ENCODE assay signal across 1 cellular context in the genomic region with DNA sequence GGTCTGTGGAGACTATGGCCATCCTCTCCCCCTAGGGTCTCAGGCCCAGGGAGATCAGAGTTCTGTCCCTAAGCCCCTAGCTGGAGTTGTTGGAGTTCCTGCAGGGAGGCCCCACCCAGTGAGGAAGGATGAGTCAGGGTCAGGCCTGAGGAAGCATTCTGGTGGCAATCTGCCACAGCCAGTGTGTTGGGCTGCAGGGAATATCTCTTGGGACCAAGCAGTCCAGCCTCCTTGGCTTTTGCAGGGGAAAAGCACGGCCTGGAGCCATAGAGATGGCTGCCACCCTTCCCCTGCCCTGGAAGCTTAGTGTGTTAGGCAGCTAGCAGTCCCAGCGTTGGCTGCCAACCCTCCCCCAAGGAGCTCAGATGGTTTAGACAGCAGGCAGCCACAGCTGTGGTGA.
TF ChIP-seq lines count a peak whose summit lies in the region.

No MANE protein-coding gene starts in this region.

TF ChIP-seq in GM23338, 12 proteins besides CTCF, POLR2A, EP300 and RAD21 (continued from another document):
- TF ChIP-seq, protein P1, sequence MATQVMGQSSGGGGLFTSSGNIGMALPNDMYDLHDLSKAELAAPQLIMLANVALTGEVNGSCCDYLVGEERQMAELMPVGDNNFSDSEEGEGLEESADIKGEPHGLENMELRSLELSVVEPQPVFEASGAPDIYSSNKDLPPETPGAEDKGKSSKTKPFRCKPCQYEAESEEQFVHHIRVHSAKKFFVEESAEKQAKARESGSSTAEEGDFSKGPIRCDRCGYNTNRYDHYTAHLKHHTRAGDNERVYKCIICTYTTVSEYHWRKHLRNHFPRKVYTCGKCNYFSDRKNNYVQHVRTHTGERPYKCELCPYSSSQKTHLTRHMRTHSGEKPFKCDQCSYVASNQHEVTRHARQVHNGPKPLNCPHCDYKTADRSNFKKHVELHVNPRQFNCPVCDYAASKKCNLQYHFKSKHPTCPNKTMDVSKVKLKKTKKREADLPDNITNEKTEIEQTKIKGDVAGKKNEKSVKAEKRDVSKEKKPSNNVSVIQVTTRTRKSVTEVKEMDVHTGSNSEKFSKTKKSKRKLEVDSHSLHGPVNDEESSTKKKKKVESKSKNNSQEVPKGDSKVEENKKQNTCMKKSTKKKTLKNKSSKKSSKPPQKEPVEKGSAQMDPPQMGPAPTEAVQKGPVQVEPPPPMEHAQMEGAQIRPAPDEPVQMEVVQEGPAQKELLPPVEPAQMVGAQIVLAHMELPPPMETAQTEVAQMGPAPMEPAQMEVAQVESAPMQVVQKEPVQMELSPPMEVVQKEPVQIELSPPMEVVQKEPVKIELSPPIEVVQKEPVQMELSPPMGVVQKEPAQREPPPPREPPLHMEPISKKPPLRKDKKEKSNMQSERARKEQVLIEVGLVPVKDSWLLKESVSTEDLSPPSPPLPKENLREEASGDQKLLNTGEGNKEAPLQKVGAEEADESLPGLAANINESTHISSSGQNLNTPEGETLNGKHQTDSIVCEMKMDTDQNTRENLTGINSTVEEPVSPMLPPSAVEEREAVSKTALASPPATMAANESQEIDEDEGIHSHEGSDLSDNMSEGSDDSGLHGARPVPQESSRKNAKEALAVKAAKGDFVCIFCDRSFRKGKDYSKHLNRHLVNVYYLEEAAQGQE (IDR thresholded peaks at IDR 0.05; ENCODE audit: unreplicated experiment) = no peak
- TF ChIP-seq, protein P2, sequence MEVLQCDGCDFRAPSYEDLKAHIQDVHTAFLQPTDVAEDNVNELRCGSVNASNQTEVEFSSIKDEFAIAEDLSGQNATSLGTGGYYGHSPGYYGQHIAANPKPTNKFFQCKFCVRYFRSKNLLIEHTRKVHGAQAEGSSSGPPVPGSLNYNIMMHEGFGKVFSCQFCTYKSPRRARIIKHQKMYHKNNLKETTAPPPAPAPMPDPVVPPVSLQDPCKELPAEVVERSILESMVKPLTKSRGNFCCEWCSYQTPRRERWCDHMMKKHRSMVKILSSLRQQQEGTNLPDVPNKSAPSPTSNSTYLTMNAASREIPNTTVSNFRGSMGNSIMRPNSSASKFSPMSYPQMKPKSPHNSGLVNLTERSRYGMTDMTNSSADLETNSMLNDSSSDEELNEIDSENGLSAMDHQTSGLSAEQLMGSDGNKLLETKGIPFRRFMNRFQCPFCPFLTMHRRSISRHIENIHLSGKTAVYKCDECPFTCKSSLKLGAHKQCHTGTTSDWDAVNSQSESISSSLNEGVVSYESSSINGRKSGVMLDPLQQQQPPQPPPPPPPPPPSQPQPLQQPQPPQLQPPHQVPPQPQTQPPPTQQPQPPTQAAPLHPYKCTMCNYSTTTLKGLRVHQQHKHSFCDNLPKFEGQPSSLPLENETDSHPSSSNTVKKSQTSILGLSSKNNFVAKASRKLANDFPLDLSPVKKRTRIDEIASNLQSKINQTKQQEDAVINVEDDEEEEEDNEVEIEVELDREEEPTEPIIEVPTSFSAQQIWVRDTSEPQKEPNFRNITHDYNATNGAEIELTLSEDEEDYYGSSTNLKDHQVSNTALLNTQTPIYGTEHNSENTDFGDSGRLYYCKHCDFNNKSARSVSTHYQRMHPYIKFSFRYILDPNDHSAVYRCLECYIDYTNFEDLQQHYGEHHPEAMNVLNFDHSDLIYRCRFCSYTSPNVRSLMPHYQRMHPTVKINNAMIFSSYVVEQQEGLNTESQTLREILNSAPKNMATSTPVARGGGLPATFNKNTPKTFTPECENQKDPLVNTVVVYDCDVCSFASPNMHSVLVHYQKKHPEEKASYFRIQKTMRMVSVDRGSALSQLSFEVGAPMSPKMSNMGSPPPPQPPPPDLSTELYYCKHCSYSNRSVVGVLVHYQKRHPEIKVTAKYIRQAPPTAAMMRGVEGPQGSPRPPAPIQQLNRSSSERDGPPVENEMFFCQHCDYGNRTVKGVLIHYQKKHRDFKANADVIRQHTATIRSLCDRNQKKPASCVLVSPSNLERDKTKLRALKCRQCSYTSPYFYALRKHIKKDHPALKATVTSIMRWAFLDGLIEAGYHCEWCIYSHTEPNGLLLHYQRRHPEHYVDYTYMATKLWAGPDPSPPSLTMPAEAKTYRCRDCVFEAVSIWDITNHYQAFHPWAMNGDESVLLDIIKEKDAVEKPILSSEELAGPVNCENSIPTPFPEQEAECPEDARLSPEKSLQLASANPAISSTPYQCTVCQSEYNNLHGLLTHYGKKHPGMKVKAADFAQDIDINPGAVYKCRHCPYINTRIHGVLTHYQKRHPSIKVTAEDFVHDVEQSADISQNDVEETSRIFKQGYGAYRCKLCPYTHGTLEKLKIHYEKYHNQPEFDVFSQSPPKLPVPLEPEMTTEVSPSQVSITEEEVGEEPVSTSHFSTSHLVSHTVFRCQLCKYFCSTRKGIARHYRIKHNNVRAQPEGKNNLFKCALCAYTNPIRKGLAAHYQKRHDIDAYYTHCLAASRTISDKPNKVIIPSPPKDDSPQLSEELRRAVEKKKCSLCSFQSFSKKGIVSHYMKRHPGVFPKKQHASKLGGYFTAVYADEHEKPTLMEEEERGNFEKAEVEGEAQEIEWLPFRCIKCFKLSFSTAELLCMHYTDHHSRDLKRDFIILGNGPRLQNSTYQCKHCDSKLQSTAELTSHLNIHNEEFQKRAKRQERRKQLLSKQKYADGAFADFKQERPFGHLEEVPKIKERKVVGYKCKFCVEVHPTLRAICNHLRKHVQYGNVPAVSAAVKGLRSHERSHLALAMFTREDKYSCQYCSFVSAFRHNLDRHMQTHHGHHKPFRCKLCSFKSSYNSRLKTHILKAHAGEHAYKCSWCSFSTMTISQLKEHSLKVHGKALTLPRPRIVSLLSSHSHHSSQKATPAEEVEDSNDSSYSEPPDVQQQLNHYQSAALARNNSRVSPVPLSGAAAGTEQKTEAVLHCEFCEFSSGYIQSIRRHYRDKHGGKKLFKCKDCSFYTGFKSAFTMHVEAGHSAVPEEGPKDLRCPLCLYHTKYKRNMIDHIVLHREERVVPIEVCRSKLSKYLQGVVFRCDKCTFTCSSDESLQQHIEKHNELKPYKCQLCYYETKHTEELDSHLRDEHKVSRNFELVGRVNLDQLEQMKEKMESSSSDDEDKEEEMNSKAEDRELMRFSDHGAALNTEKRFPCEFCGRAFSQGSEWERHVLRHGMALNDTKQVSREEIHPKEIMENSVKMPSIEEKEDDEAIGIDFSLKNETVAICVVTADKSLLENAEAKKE (CRISPR knock-in tag; IDR thresholded peaks at IDR 0.05) = no peak
